In the genomic region with DNA sequence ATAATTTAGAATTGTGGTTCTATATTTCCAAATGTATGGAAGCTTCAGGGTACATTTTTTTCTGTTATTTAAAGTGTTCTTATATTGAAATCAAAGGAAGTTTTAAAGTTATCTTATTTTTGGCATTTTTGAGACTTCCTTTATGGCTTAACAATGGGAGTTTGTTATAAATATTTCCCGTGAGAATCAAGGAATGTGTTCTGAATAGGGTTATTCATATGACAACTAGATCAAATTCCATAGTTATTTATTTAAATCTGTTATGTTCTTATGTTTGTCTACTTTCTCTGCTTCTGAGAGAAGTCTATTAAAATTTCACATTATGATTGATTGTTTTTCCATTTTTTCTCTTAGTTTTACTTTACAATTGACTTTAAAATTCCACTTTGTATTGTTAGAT, we compare ENCODE assay signal across 8 cellular contexts.
"Had no signal": no experiment of that assay in that cellular context is flagged by ENCODE, and none has a peak within 500 bp of the region (broad histone marks: within the 10 kb centered on the region; RNA-seq: fewer than 3 reads in every experiment).

No MANE protein-coding gene starts in this region.

- DNase-seq: H9, HCEC 1CT, IMR-90 had no signal

- FAIRE-seq: H1, H54, HTR-8/SVneo, K562 had no signal

- H3K4me3 ChIP-seq: GM23338, K562 had no signal
